Comparison of ENCODE assay signal across 8 cellular contexts in the genomic region with DNA sequence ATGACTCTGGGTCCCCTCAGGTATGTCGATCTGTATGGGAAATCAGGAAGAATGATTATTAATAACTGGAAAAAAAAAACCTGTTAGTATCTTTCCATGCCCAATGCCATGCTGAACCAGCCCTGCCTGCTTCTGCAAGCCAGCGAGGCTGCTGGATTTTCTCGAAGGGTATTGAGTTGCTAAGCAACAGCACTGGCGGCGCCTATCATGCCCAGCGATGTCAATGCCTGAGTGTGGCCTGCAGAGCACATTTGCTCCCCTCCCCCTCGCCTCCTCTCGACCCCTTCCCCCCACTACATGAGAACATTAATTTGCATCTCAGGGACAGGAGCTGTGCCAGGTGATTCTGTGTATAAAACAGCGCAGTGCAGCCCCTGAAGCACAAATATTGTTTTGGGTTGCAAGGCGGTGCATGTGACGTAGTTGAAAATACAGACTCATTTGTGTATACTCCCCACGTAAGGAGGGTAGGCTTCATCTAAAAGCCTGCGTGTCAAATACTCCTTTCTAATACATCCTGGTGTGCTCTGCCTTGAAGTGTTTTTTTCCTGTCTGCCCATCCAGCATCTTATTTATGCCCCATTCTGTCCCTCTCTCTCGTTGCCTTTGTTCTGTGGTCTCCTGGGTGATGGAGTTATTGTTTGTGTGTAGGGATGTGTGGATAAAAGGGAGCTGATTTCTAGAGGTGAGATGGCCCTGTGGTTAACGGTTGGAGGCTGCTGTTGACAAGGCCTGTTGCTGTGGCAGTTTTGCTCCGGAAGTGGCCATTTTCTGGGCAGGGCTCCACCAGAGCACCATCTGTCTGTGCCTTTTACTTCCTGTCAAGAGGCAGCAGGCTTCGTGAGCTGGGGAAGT. TPM values are rescaled to one million over a fixed set of nuclear protein-coding genes. Genes with fewer than 3 reads are reported as not detected.
DNase-seq lines count a peak whose midpoint lies in the region; ATAC-seq and TF ChIP-seq lines count a peak whose summit lies in the region.

No MANE protein-coding gene starts in this region.

- in situ Hi-C loops in GM13977 (cut with MboI; ENCODE audit: low pct_unique_long_range_greater_than_20kb, low sequenced_read_pairs, unreplicated experiment): no loop called here

- H3K36me3 Mint-ChIP-seq in brain: peaks cover 15% of the 10 kb centered on the region

- peak overlapping the region; percentile 50 to 76 (median 73) for H3K4me3 Mint-ChIP-seq in brain

- H3K27ac Mint-ChIP-seq in brain: peak overlapping the region; percentile 97 to 99 (median 98)

- peaks cover 2% of the 10 kb centered on the region for H3K27me3 Mint-ChIP-seq in brain

- peaks cover 48% of the 10 kb centered on the region for H3K4me1 Mint-ChIP-seq in brain

- TF ChIP-seq CTCF in GM13977 (IDR thresholded peaks at IDR 0.05; ENCODE audit: extremely low read depth, insufficient read depth, missing control alignments): no peak
- no peak for TF ChIP-seq CTCF in brain (conservative IDR thresholded peaks at IDR 0.05)

- peak; percentile 44 for DNase-seq in GM13977 (ENCODE audit: low spot score)
- peak; percentile 34 for DNase-seq in NCI-H187 treated with DMSO at 0.1 percent for 48 hours (lab: John Stamatoyannopoulos, UW)
- peak; percentile 73 for DNase-seq in UCSD-AML1 (lab: John Stamatoyannopoulos, UW; ENCODE audit: unreplicated experiment)
- DNase-seq in inferior parietal cortex (ENCODE audit: extremely low spot score): peak; percentile 40
- DNase-seq in stimulated activated CD4-positive, alpha-beta T cell treated with anti-CD3 and anti-CD28 coated beads, Interleukin-15, amount 100 ng/mL, for 24 hours: peak; percentile 83

- H3K9me3 Mint-ChIP-seq in brain: peaks cover 0 to 21% (median 13%) of the 10 kb centered on the region in 5 experiments

- peak; percentile 41 for ATAC-seq in HG02763 (IDR thresholded peaks at IDR 0.05; ENCODE audit: unreplicated experiment)
- ATAC-seq in GM19328 (IDR thresholded peaks at IDR 0.05; ENCODE audit: unreplicated experiment): no peak

RNA-seq across cellular contexts. Expression of a gene that starts 32.7 kb away (rescaled TPM):
- 340 TPM for polyA plus RNA-seq in brain (ENCODE audit: insufficient read depth, low read depth, low replicate concordance)
